13 cellular contexts compared by ENCODE assay signal in genomic region chr13:108855737-108856387, GRCh38.
DNase-seq lines count a peak whose midpoint lies in the region; ATAC-seq and TF ChIP-seq lines count a peak whose summit lies in the region.
"Had no signal": no experiment of that assay in that cellular context is flagged by ENCODE, and none has a peak within 500 bp of the region (broad histone marks: within the 10 kb centered on the region; RNA-seq: fewer than 3 reads in every experiment).

No MANE protein-coding gene starts in this region.

- H3K9me3 Mint-ChIP-seq in activated CD8-positive, alpha-beta T cell treated with anti-CD3 and anti-CD28 coated beads, Interleukin-2, amount 10 ng/mL, durations not matched to agents 7 days and 5 days (ENCODE audit: insufficient read depth), result no peaks in the 10 kb centered on the region

- H3K4me3 Mint-ChIP-seq in activated CD8-positive, alpha-beta T cell treated with anti-CD3 and anti-CD28 coated beads, Interleukin-2, amount 10 ng/mL, durations not matched to agents 7 days and 5 days, result no peak overlapping the region
- H3K4me3 Mint-ChIP-seq: mesothelial cell of epicardium had no signal

- H3K36me3 ChIP-seq in MM.1S (replicated peaks; ENCODE audit: insufficient read depth, low read length) (no peaks in the 10 kb centered on the region), tibial artery (no peaks in the 10 kb centered on the region)
- H3K36me3 ChIP-seq: gastroesophageal sphincter had no signal

- no peaks in the 10 kb centered on the region for H4K20me1 ChIP-seq in MM.1S (ENCODE audit: insufficient read depth, low read length)

- POLR2A ChIA-PET in activated CD8-positive, alpha-beta T cell treated with anti-CD3 and anti-CD28 coated beads, Interleukin-2, amount 10 ng/mL, durations not matched to agents 7 days and 5 days (lab: Charles Lee), result interaction anchor here (0.6 kb wide), 1 partner anchor 633 kb away, joined by 4 read pairs; no protein-coding TSS in a partner anchor

- H3K9me2 ChIP-seq in MM.1S (replicated peaks; ENCODE audit: insufficient read depth, low read length), result no peaks in the 10 kb centered on the region

- H3K4me3 ChIP-seq in MM.1S (ENCODE audit: low read length) (peak overlapping the region; percentile 60), tibial artery (no peak overlapping the region)
- H3K4me3 ChIP-seq: gastroesophageal sphincter had no signal

- H3K4me1 ChIP-seq in MM.1S (ENCODE audit: low read length), result peaks cover 15% of the 10 kb centered on the region; the same call in 1 of the 2 replicates
- H3K4me1 ChIP-seq in tibial artery, result peaks cover 0 to 5% (median 0%) of the 10 kb centered on the region in 4 donors

- H3K27ac ChIP-seq in MM.1S (ENCODE audit: low read length) (peak overlapping the region; percentile 28; the same call in 1 of the 2 replicates), tibial artery (no peak overlapping the region)
- H3K27ac ChIP-seq: gastroesophageal sphincter had no signal

- H3K4me1 Mint-ChIP-seq in activated CD8-positive, alpha-beta T cell treated with anti-CD3 and anti-CD28 coated beads, Interleukin-2, amount 10 ng/mL, durations not matched to agents 7 days and 5 days (ENCODE audit: low read depth), result no peaks in the 10 kb centered on the region

- peak overlapping the region; percentile 90 for H2AFZ ChIP-seq in MM.1S (ENCODE audit: low read length)

- H3K27me3 ChIP-seq in MM.1S (replicated peaks; ENCODE audit: insufficient read depth, low read length), result no peaks in the 10 kb centered on the region
- H3K27me3 ChIP-seq in tibial artery, result no peaks in the 10 kb centered on the region
- H3K27me3 ChIP-seq: gastroesophageal sphincter had no signal

- intact Hi-C loops in tibial artery (cut with DNase I; ENCODE audit: low total_unique reads), result no loop called here

- no peaks in the 10 kb centered on the region for H3K79me2 ChIP-seq in MM.1S (ENCODE audit: low read length)

- peak overlapping the region; percentile 20; the same call in 1 of the 2 replicates for H3K9ac ChIP-seq in MM.1S (ENCODE audit: low read length)

- H3K9me3 ChIP-seq in MM.1S (replicated peaks; ENCODE audit: insufficient read depth, low read length) (no peaks in the 10 kb centered on the region), tibial artery (no peaks in the 10 kb centered on the region)
- H3K9me3 ChIP-seq: gastroesophageal sphincter had no signal

- H3F3A ChIP-seq in MM.1S (ENCODE audit: insufficient read depth, low read length), result no peaks in the 10 kb centered on the region

- peak overlapping the region; percentile 79 for H3K4me2 ChIP-seq in MM.1S (ENCODE audit: low read depth, low read length)

- TF ChIP-seq CTCF in MM.1S (IDR thresholded peaks at IDR 0.05; ENCODE audit: low read length) (no peak), tibial artery (IDR thresholded peaks at IDR 0.05) (no peak)

- H3K27me3 Mint-ChIP-seq in activated CD8-positive, alpha-beta T cell treated with anti-CD3 and anti-CD28 coated beads, Interleukin-2, amount 10 ng/mL, durations not matched to agents 7 days and 5 days (ENCODE audit: low read depth), result no peaks in the 10 kb centered on the region
- H3K27me3 Mint-ChIP-seq: IgD-negative memory B cell had no signal

- H3K36me3 Mint-ChIP-seq in activated CD8-positive, alpha-beta T cell treated with anti-CD3 and anti-CD28 coated beads, Interleukin-2, amount 10 ng/mL, durations not matched to agents 7 days and 5 days (ENCODE audit: low read depth), result no peaks in the 10 kb centered on the region
- H3K36me3 Mint-ChIP-seq: mesothelial cell of epicardium had no signal

- CTCF ChIA-PET in activated CD8-positive, alpha-beta T cell treated with anti-CD3 and anti-CD28 coated beads, Interleukin-2, amount 10 ng/mL, durations not matched to agents 7 days and 5 days (lab: Charles Lee), result no interaction called here

- no peak overlapping the region for H3K27ac Mint-ChIP-seq in activated CD8-positive, alpha-beta T cell treated with anti-CD3 and anti-CD28 coated beads, Interleukin-2, amount 10 ng/mL, durations not matched to agents 7 days and 5 days
- H3K27ac Mint-ChIP-seq: mesothelial cell of epicardium had no signal

- ATAC-seq in GM18511 (IDR thresholded peaks at IDR 0.05; ENCODE audit: unreplicated experiment) (peak; percentile 83), GM21390 (IDR thresholded peaks at IDR 0.05; ENCODE audit: unreplicated experiment) (peak; percentile 83), HG02981 (IDR thresholded peaks at IDR 0.05; ENCODE audit: unreplicated experiment) (peak; percentile 85)
- ATAC-seq in activated CD8-positive, alpha-beta T cell treated with anti-CD3 and anti-CD28 coated beads, Interleukin-2, amount 10 ng/mL, durations not matched to agents 7 days and 5 days, result no peak
- ATAC-seq: activated CD4-positive, CD25-positive, alpha-beta regulatory T cell treated with anti-CD3 and anti-CD28 coated beads, Interleukin-2, amount 50 U/mL, for 24 hours; gastroesophageal sphincter had no signal

- DNase-seq in MM.1S (peak; percentile 76), tibial artery (no peak)
- no peak for DNase-seq in activated naive CD4-positive, alpha-beta T cell (lab: John Stamatoyannopoulos, UW)
- no peak for DNase-seq in NK-92 treated with Interleukin-12 subunit alpha and Interleukin-12 subunit beta, amount 100 ng/mL, for 24 hours (lab: John Stamatoyannopoulos, UW)
- DNase-seq in activated CD8-positive, alpha-beta T cell treated with anti-CD3 and anti-CD28 coated beads, Interleukin-2, amount 10 ng/mL, durations not matched to agents 7 days and 5 days, result no peak
- DNase-seq: AML-193 had no signal
